In the genomic region with DNA sequence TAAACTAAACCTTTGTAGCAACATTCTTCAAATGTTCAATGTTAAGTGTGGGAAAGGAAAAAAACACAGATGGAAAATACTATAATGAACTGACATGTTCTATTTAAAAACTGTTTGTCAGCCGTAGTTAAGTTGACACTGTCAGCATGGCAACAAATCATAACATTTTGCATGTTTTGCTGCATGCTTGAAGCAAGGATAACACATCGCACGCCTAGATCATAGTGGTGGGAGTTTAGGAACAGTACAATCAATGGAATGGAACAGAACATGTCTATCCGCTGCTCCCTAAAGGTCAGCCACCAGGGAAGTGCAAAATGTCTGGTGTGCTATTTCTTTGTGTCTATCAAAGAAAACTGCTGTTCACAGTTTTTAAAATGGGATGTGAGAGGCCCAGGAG, we compare ENCODE assay signal across 13 cellular contexts.
"Had no signal": no experiment of that assay in that cellular context is flagged by ENCODE, and none has a peak within 500 bp of the region (broad histone marks: within the 10 kb centered on the region; RNA-seq: fewer than 3 reads in every experiment).

No MANE protein-coding gene starts in this region.

- H3K27me3 ChIP-seq: ovary had no signal

- DNase-seq: activated CD4-positive, alpha-beta T cell treated with anti-CD3 and anti-CD28 coated beads, Interleukin-2, amount 50 U/mL, for 1 hour; activated naive CD8-positive, alpha-beta T cell treated with anti-CD3 and anti-CD28 coated beads for 36 hours; effector memory CD4-positive, alpha-beta T cell; hippocampal formation; mammary epithelial cell; ovary; retina; stimulated activated CD4-positive, alpha-beta T cell treated with anti-CD3 and anti-CD28 coated beads, Interleukin-4, amount 100 ng/mL, for 4 hours; stimulated activated CD8-positive, alpha-beta memory T cell treated with anti-CD3 and anti-CD28 coated beads, Interleukin-4, amount 100 ng/mL, for 48 hours; stimulated activated naive CD4-positive, alpha-beta T cell treated with Interleukin-2 at 50 U/mL for 16 hours; T-helper 9 cell had no signal

- H3K27ac ChIP-seq: ovary, skin epidermis had no signal

- H3K9me3 ChIP-seq: ovary had no signal

- H3K36me3 ChIP-seq: ovary had no signal

- ATAC-seq: activated CD4-positive, CD25-positive, alpha-beta regulatory T cell treated with anti-CD3 and anti-CD28 coated beads, Interleukin-2, amount 50 U/mL, for 24 hours had no signal

- H3K4me3 ChIP-seq: ovary, skin epidermis had no signal
